Comparison of ENCODE assay signal across 25 cellular contexts in genomic region chr4:113051361-113051760, GRCh38.
"Had no signal": no experiment of that assay in that cellular context is flagged by ENCODE, and none has a peak within 500 bp of the region (broad histone marks: within the 10 kb centered on the region; RNA-seq: fewer than 3 reads in every experiment).

No MANE protein-coding gene starts in this region.

- DNase-seq: activated B cell treated with CpG ODN at 0.5 μM for 24 hours; activated CD4-positive, alpha-beta T cell treated with anti-CD3 and anti-CD28 coated beads for 36 hours; activated CD4-positive, alpha-beta T cell treated with anti-CD3 and anti-CD28 coated beads, Interleukin-2, amount 50 U/mL, for 4 hours; activated CD8-positive, alpha-beta memory T cell treated with anti-CD3 and anti-CD28 coated beads for 24 hours; activated CD8-positive, alpha-beta memory T cell treated with anti-CD3 and anti-CD28 coated beads, Interleukin-2, amount 50 U/mL, for 4 hours; activated T-cell treated with anti-CD3 and anti-CD28 coated beads, Interleukin-2, amount 50 U/mL, for 24 hours; cerebellar nuclear complex; heart left ventricle; islet precursor cell; left cardiac atrium; mesenchymal stem cell; occipital lobe; retina; sigmoid colon; stimulated activated CD4-positive, alpha-beta T cell treated with anti-CD3 and anti-CD28 coated beads, Interleukin-15, amount 100 ng/mL, for 24 hours; stimulated activated CD4-positive, alpha-beta T cell treated with anti-CD3 and anti-CD28 coated beads, Interleukin-2, amount 100 ng/mL, for 48 hours; stimulated activated CD8-positive, alpha-beta memory T cell treated with anti-CD3 and anti-CD28 coated beads, Interleukin-4, amount 100 ng/mL, for 48 hours; stimulated activated naive B cell treated with anti-CD40 and anti-IgM and Interleukin-4, amounts not matched to agents 10 μg/mL and 1 μg/mL and 100 μg/mL, for 72 hours; T-helper 1 cell; T-helper 9 cell had no signal

- H3K27me3 ChIP-seq: heart left ventricle, sigmoid colon had no signal

- ATAC-seq: activated CD4-positive, alpha-beta T cell treated with anti-CD3 and anti-CD28 coated beads for 36 hours; activated T-helper 17 cell treated with anti-CD3 and anti-CD28 coated beads, Interleukin-2, amount 50 U/mL, for 72 hours; heart left ventricle; left cardiac atrium; stimulated activated naive B cell treated with anti-CD40 and anti-IgM and Interleukin-4, amounts not matched to agents 10 μg/mL and 1 μg/mL and 100 μg/mL, for 72 hours had no signal

- FAIRE-seq: bronchial epithelial cell, endometrium had no signal

- H3K4me2 ChIP-seq: smooth muscle cell had no signal

- H3K4me3 ChIP-seq: coronary artery, heart left ventricle, smooth muscle cell had no signal

- H3K36me3 ChIP-seq: heart left ventricle, sigmoid colon had no signal

- H3K9me3 ChIP-seq: heart left ventricle, sigmoid colon had no signal

- H3K27ac ChIP-seq: coronary artery, heart left ventricle, sigmoid colon had no signal
